ENCODE assay signal across 8 cellular contexts in the genomic region with DNA sequence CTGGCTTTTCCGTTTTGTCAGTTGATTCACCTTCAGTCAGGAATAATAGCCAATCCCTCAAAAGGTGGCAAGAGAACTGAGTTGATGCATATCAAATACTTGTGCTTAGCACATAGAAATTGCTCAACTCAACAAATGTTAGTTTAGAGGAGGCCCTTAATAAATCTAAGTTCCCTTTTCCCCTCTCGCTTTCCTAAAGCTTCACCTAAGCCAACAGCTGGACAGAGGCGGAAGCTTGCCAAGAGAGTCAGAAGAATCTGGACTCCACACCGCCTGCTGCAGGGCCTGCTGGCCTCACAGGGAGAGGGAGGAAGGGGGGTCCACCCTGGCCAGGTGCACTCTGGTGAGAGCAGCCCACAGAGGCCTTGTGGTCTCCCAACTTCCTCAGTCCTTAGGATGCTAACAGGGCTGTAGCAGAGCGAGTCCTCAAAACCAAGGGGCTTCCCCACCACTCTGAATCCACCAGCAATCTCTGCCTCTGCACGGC.
A peak's percentile ranks its signal among the peaks of the same experiment; 100 is the strongest.
DNase-seq lines count a peak whose midpoint lies in the region; ATAC-seq and TF ChIP-seq lines count a peak whose summit lies in the region.

No MANE protein-coding gene starts in this region.

- no peak for TF ChIP-seq CTCF in osteoblast (IDR thresholded peaks at IDR 0.05; ENCODE audit: extremely low read depth, low read depth, low read length)

- no peaks in the 10 kb centered on the region for H3K27me3 ChIP-seq in osteoblast (ENCODE audit: insufficient read depth, low read length)

- ATAC-seq in GM21529 (IDR thresholded peaks at IDR 0.05; ENCODE audit: unreplicated experiment): peak; percentile 56

- H3K4me3 ChIP-seq in osteoblast (ENCODE audit: insufficient read depth, low read length): no peak overlapping the region

- H3K4me1 ChIP-seq in osteoblast (ENCODE audit: insufficient read depth, low read length): peaks cover 32% of the 10 kb centered on the region

- no peak overlapping the region for H3K27ac ChIP-seq in osteoblast (ENCODE audit: low read depth, low read length)

- H3K9me3 ChIP-seq in osteoblast (ENCODE audit: low read depth, low read length): no peaks in the 10 kb centered on the region

- H3K36me3 ChIP-seq in osteoblast (ENCODE audit: insufficient read depth, low read length): no peaks in the 10 kb centered on the region

- H3K79me2 ChIP-seq in osteoblast (ENCODE audit: insufficient read depth, low read length): peaks cover 4% of the 10 kb centered on the region

- no peak overlapping the region for H3K4me2 ChIP-seq in osteoblast (ENCODE audit: insufficient read depth, low read length)

- peaks cover 7% of the 10 kb centered on the region for H4K20me1 ChIP-seq in osteoblast (ENCODE audit: insufficient read depth, low read length)

- DNase-seq in COLO668 (lab: John Stamatoyannopoulos, UW; ENCODE audit: unreplicated experiment) (peak; percentile 16), MV-4-11 (lab: John Stamatoyannopoulos, UW) (peak; percentile 96), osteoblast (ENCODE audit: insufficient read length, low spot score, missing footprints) (peak; percentile 55), NCI-H226 (no peak), iPS-NIHi7 (ENCODE audit: extremely low spot score) (no peak), D341Med (ENCODE audit: low spot score) (no peak)
- DNase-seq in central memory CD4-positive, alpha-beta T cell: peak; percentile 24

- H2AFZ ChIP-seq in osteoblast (ENCODE audit: low read length): no peak overlapping the region

Comparison
In these comparisons a context has a peak if more than half of its experiments do, and no peak if none do; other contexts are left out.
1. DNase-seq: peak in COLO668 (single experiment), MV-4-11 (single experiment), central memory CD4-positive, alpha-beta T cell (single experiment) and osteoblast (single experiment); none in NCI-H226 (single experiment), iPS-NIHi7 (single experiment) and D341Med (single experiment).